Comparison of ENCODE assay signal across 8 cellular contexts in genomic region chr11:15968461-15969130, GRCh38.
A peak's percentile ranks its signal among the peaks of the same experiment; 100 is the strongest.
DNase-seq lines count a peak whose midpoint lies in the region; ATAC-seq and TF ChIP-seq lines count a peak whose summit lies in the region.

No MANE protein-coding gene starts in this region.

- H3K9me3 Mint-ChIP-seq in progenitor cell of endocrine pancreas (ENCODE audit: low read depth) = no peaks in the 10 kb centered on the region

- no peak overlapping the region for H3K4me3 Mint-ChIP-seq in progenitor cell of endocrine pancreas (ENCODE audit: low read depth)

- peaks cover 47% of the 10 kb centered on the region for H3K4me1 Mint-ChIP-seq in progenitor cell of endocrine pancreas (ENCODE audit: low read depth)

- H3K27ac Mint-ChIP-seq in progenitor cell of endocrine pancreas = peak overlapping the region; percentile 91

- H3K36me3 Mint-ChIP-seq in progenitor cell of endocrine pancreas (ENCODE audit: insufficient read depth) = peaks cover 7% of the 10 kb centered on the region

- H3K27me3 Mint-ChIP-seq in progenitor cell of endocrine pancreas = no peaks in the 10 kb centered on the region

- in situ Hi-C loops in SK-MEL-5 (cut with HindIII; ENCODE audit: low pct_unique_long_range_greater_than_20kb, low sequenced_read_pairs) = no loop called here

- no peak for TF ChIP-seq CTCF in progenitor cell of endocrine pancreas (IDR thresholded peaks at IDR 0.05; ENCODE audit: unreplicated experiment)

- ATAC-seq in GM18907 (IDR thresholded peaks at IDR 0.05; ENCODE audit: unreplicated experiment) = no peak
- ATAC-seq in HG02870 (IDR thresholded peaks at IDR 0.05; ENCODE audit: unreplicated experiment) = no peak

- peak; percentile 33 for DNase-seq in DMS153 (lab: John Stamatoyannopoulos, UW)
- peak; percentile 90 for DNase-seq in SK-MEL-5 (ENCODE audit: low read depth, low spot score)
- DNase-seq in globus pallidus (ENCODE audit: low spot score) = peak; percentile 31
- no peak for DNase-seq in progenitor cell of endocrine pancreas (ENCODE audit: low spot score, unreplicated experiment)
- DNase-seq in activated gamma-delta T cell (lab: John Stamatoyannopoulos, UW) = no peak
- DNase-seq in cerebellum (ENCODE audit: low spot score) = no peak

Comparison
In these comparisons a context has a peak if more than half of its experiments do, and no peak if none do; other contexts are left out.
1. DNase-seq: peak in DMS153 (single experiment), SK-MEL-5 (single experiment) and globus pallidus (single experiment); none in progenitor cell of endocrine pancreas (single experiment), activated gamma-delta T cell (single experiment) and cerebellum (single experiment).